1 cellular context compared by ENCODE assay signal in genomic region chr6:26214826-26215199, GRCh38.
TF ChIP-seq lines count a peak whose summit lies in the region.

No MANE protein-coding gene starts in this region.

TF ChIP-seq in GM23338, 12 proteins besides CTCF, POLR2A, EP300 and RAD21 (continued from another document):
- TF ChIP-seq ETS1 (IDR thresholded peaks at IDR 0.05) (no peak), ZNF462 (CRISPR knock-in tag; IDR thresholded peaks at IDR 0.05) (no peak), NANOG (IDR thresholded peaks at IDR 0.05; ENCODE audit: borderline replicate concordance) (no peak)
TF ChIP-seq in GM23338: peak in this region for 0.
